In the genomic region with DNA sequence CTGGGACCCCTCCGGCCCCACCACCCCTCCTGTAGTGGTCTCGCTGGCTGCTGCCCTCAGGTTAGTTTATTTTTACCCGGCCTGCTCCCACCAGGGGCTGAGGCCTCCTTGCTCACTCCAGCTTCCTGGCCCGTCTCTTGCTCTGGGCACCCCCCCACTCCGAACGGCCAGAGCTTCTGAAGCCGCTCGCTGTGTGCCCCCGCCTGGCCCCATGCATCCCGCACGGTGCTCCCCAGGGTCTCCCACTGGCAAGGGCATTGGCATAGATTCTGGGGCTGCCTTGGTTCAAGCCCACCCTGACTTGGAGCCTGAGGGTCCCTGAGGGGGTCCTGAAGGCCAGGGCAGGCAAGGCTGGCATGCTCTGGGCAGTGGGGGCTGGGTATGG, we compare ENCODE assay signal across 1 cellular context.
TF ChIP-seq lines count a peak whose summit lies in the region.

No MANE protein-coding gene starts in this region.

TF ChIP-seq in WTC11, 78 proteins besides CTCF, POLR2A, EP300 and RAD21 (continued from another document):
- TF ChIP-seq, protein P1, sequence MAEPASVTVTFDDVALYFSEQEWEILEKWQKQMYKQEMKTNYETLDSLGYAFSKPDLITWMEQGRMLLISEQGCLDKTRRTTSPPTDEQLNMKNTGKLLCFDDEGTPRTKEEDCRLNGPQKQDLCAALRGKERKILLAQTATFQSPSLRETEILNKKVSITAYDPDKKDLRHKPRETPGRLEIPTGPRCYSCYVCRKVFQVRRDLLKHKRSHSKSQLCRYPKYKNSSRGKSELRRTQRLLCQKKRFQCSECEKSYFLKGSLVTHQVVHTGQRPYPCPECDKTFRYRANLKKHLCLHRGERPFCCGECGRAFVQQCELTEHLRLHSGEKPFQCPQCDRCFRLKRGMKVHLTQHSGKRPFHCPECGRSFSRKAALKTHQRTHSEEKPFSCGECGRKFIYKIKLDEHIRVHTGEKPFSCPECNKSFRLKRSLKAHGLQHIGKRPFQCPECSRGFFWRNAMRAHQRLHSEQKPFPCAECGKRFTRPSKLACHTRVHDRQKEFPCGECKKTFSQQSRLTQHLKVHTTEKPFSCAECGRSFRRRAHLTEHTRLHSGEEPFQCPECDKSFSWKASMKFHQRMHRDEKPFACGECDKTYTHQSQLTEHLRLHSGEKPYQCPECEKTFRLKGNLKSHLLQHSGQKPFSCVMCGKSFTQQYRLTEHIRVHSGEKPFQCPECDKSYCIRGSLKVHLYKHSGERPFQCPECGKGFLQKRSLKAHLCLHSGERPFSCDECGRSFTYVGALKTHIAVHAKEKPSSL (CRISPR knock-in tag; conservative IDR thresholded peaks at IDR 0.05): no peak
- TF ChIP-seq, protein P2, sequence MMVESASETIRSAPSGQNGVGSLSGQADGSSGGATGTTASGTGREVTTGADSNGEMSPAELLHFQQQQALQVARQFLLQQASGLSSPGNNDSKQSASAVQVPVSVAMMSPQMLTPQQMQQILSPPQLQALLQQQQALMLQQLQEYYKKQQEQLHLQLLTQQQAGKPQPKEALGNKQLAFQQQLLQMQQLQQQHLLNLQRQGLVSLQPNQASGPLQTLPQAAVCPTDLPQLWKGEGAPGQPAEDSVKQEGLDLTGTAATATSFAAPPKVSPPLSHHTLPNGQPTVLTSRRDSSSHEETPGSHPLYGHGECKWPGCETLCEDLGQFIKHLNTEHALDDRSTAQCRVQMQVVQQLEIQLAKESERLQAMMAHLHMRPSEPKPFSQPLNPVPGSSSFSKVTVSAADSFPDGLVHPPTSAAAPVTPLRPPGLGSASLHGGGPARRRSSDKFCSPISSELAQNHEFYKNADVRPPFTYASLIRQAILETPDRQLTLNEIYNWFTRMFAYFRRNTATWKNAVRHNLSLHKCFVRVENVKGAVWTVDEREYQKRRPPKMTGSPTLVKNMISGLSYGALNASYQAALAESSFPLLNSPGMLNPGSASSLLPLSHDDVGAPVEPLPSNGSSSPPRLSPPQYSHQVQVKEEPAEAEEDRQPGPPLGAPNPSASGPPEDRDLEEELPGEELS (CRISPR knock-in tag; IDR thresholded peaks at IDR 0.05): no peak
- TF ChIP-seq, protein P3, sequence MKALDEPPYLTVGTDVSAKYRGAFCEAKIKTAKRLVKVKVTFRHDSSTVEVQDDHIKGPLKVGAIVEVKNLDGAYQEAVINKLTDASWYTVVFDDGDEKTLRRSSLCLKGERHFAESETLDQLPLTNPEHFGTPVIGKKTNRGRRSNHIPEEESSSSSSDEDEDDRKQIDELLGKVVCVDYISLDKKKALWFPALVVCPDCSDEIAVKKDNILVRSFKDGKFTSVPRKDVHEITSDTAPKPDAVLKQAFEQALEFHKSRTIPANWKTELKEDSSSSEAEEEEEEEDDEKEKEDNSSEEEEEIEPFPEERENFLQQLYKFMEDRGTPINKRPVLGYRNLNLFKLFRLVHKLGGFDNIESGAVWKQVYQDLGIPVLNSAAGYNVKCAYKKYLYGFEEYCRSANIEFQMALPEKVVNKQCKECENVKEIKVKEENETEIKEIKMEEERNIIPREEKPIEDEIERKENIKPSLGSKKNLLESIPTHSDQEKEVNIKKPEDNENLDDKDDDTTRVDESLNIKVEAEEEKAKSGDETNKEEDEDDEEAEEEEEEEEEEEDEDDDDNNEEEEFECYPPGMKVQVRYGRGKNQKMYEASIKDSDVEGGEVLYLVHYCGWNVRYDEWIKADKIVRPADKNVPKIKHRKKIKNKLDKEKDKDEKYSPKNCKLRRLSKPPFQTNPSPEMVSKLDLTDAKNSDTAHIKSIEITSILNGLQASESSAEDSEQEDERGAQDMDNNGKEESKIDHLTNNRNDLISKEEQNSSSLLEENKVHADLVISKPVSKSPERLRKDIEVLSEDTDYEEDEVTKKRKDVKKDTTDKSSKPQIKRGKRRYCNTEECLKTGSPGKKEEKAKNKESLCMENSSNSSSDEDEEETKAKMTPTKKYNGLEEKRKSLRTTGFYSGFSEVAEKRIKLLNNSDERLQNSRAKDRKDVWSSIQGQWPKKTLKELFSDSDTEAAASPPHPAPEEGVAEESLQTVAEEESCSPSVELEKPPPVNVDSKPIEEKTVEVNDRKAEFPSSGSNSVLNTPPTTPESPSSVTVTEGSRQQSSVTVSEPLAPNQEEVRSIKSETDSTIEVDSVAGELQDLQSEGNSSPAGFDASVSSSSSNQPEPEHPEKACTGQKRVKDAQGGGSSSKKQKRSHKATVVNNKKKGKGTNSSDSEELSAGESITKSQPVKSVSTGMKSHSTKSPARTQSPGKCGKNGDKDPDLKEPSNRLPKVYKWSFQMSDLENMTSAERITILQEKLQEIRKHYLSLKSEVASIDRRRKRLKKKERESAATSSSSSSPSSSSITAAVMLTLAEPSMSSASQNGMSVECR (CRISPR knock-in tag; IDR thresholded peaks at IDR 0.05; ENCODE audit: borderline replicate concordance): no peak
- TF ChIP-seq MXD4 (CRISPR knock-in tag; IDR thresholded peaks at IDR 0.05; ENCODE audit: borderline replicate concordance): no peak
- no peak for TF ChIP-seq NFYB (CRISPR knock-in tag; conservative IDR thresholded peaks at IDR 0.05; ENCODE audit: low read depth)
- TF ChIP-seq, protein P4, sequence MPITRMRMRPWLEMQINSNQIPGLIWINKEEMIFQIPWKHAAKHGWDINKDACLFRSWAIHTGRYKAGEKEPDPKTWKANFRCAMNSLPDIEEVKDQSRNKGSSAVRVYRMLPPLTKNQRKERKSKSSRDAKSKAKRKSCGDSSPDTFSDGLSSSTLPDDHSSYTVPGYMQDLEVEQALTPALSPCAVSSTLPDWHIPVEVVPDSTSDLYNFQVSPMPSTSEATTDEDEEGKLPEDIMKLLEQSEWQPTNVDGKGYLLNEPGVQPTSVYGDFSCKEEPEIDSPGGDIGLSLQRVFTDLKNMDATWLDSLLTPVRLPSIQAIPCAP (CRISPR knock-in tag; IDR thresholded peaks at IDR 0.05): no peak
- TF ChIP-seq, protein P5, sequence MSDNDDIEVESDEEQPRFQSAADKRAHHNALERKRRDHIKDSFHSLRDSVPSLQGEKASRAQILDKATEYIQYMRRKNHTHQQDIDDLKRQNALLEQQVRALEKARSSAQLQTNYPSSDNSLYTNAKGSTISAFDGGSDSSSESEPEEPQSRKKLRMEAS (CRISPR knock-in tag; IDR thresholded peaks at IDR 0.05): no peak
- no peak for TF ChIP-seq NR2C2 (CRISPR knock-in tag; IDR thresholded peaks at IDR 0.05)
- TF ChIP-seq, protein P6, sequence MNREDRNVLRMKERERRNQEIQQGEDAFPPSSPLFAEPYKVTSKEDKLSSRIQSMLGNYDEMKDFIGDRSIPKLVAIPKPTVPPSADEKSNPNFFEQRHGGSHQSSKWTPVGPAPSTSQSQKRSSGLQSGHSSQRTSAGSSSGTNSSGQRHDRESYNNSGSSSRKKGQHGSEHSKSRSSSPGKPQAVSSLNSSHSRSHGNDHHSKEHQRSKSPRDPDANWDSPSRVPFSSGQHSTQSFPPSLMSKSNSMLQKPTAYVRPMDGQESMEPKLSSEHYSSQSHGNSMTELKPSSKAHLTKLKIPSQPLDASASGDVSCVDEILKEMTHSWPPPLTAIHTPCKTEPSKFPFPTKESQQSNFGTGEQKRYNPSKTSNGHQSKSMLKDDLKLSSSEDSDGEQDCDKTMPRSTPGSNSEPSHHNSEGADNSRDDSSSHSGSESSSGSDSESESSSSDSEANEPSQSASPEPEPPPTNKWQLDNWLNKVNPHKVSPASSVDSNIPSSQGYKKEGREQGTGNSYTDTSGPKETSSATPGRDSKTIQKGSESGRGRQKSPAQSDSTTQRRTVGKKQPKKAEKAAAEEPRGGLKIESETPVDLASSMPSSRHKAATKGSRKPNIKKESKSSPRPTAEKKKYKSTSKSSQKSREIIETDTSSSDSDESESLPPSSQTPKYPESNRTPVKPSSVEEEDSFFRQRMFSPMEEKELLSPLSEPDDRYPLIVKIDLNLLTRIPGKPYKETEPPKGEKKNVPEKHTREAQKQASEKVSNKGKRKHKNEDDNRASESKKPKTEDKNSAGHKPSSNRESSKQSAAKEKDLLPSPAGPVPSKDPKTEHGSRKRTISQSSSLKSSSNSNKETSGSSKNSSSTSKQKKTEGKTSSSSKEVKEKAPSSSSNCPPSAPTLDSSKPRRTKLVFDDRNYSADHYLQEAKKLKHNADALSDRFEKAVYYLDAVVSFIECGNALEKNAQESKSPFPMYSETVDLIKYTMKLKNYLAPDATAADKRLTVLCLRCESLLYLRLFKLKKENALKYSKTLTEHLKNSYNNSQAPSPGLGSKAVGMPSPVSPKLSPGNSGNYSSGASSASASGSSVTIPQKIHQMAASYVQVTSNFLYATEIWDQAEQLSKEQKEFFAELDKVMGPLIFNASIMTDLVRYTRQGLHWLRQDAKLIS (CRISPR knock-in tag; IDR thresholded peaks at IDR 0.05; ENCODE audit: borderline replicate concordance): no peak
